Comparison of ENCODE assay signal across 1 cellular context in the genomic region with DNA sequence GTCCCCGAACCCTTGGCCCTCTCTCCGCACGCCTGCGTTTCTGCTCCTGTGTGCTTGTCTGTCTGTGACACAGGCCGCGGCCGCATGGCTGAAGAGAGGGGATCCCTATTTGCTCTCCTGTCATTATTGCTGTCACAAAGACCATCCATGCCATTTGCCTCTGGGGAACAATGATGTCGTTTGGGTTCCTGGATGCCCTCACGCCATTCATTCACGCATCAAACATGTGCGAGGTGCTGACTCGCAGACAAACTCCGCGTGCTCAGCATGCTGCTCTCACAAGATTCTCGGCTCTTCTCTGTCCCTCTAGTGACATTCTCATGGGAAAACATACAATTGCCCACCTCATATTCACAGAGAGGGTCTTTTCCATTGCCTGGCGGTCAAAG.
TF ChIP-seq lines count a peak whose summit lies in the region.

No MANE protein-coding gene starts in this region.

TF ChIP-seq in GM12878, 131 proteins besides CTCF, POLR2A, EP300 and RAD21 (continued from another document):
- TF ChIP-seq MEF2A (IDR thresholded peaks at IDR 0.05; ENCODE audit: insufficient read depth, low read depth, low read length) = no peak
- TF ChIP-seq REST (IDR thresholded peaks at IDR 0.05; ENCODE audit: low read depth, low read length) = no peak
- no peak for TF ChIP-seq RUNX3 (IDR thresholded peaks at IDR 0.05; ENCODE audit: low read length)
- TF ChIP-seq, protein P1, sequence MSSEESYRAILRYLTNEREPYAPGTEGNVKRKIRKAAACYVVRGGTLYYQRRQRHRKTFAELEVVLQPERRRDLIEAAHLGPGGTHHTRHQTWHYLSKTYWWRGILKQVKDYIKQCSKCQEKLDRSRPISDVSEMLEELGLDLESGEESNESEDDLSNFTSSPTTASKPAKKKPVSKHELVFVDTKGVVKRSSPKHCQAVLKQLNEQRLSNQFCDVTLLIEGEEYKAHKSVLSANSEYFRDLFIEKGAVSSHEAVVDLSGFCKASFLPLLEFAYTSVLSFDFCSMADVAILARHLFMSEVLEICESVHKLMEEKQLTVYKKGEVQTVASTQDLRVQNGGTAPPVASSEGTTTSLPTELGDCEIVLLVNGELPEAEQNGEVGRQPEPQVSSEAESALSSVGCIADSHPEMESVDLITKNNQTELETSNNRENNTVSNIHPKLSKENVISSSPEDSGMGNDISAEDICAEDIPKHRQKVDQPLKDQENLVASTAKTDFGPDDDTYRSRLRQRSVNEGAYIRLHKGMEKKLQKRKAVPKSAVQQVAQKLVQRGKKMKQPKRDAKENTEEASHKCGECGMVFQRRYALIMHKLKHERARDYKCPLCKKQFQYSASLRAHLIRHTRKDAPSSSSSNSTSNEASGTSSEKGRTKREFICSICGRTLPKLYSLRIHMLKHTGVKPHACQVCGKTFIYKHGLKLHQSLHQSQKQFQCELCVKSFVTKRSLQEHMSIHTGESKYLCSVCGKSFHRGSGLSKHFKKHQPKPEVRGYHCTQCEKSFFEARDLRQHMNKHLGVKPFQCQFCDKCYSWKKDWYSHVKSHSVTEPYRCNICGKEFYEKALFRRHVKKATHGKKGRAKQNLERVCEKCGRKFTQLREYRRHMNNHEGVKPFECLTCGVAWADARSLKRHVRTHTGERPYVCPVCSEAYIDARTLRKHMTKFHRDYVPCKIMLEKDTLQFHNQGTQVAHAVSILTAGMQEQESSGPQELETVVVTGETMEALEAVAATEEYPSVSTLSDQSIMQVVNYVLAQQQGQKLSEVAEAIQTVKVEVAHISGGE (CRISPR knock-in tag; IDR thresholded peaks at IDR 0.05) = no peak
